Comparison of ENCODE assay signal across 26 cellular contexts in genomic region chr4:41219421-41219950, GRCh38. TPM values are rescaled to one million over a fixed set of nuclear protein-coding genes. Genes with fewer than 3 reads are reported as not detected.
"Had no signal": no experiment of that assay in that cellular context is flagged by ENCODE, and none has a peak within 500 bp of the region (broad histone marks: within the 10 kb centered on the region; RNA-seq: fewer than 3 reads in every experiment).

No MANE protein-coding gene starts in this region.

- H3K27ac ChIP-seq: colonic mucosa, esophagus squamous epithelium, heart right ventricle, neural progenitor cell, parathyroid adenoma, spleen, testis, tibial artery, upper lobe of right lung, vagina had no signal

- H3K9ac ChIP-seq: neural progenitor cell, parathyroid adenoma had no signal

- H3K4me2 ChIP-seq: neural progenitor cell had no signal

- H3K27me3 ChIP-seq: colonic mucosa, neural progenitor cell, testis, tibial artery, upper lobe of right lung, vagina had no signal

- H3K4me1 ChIP-seq: neural progenitor cell, testis had no signal

- H2AFZ ChIP-seq: neural progenitor cell, parathyroid adenoma had no signal

- ATAC-seq: heart right ventricle; mucosa of descending colon; naive thymus-derived CD4-positive, alpha-beta T cell; sciatic nerve; stimulated activated memory B cell treated with anti-CD40 and anti-IgM and Interleukin-4, amounts not matched to agents 10 μg/mL and 1 μg/mL and 100 μg/mL, for 72 hours; stimulated activated naive CD8-positive, alpha-beta T cell treated with anti-CD3 and anti-CD28 coated beads, Interleukin-15, Interleukin-2, amounts not matched to agents 100 U/mL and 50 U/mL, for 24 hours; upper lobe of right lung had no signal

- H3K4me3 ChIP-seq: colonic mucosa, esophagus squamous epithelium, heart right ventricle, lung, mucosa of descending colon, neural progenitor cell, spleen, testis, tibial artery, upper lobe of right lung, vagina had no signal

- H3K9me3 ChIP-seq: colonic mucosa, esophagus squamous epithelium, heart right ventricle, mucosa of descending colon, spleen, testis, tibial artery, upper lobe of right lung, vagina had no signal

- H3K36me3 ChIP-seq: colonic mucosa, esophagus squamous epithelium, heart right ventricle, neural progenitor cell, spleen, tibial artery, upper lobe of right lung, vagina had no signal

- H3K79me2 ChIP-seq: parathyroid adenoma had no signal

- DNase-seq: colonic mucosa; effector memory CD4-positive, alpha-beta T cell; esophagus squamous epithelium; foreskin melanocyte; glutamatergic neuron; heart right ventricle; hippocampal formation; immature natural killer cell; islet precursor cell; kidney glomerular epithelial cell; mesenchymal stem cell; mucosa of descending colon; naive thymus-derived CD4-positive, alpha-beta T cell; spleen; stimulated activated CD4-positive, alpha-beta T cell treated with anti-CD3 and anti-CD28 coated beads, Interleukin-4, amount 100 ng/mL, for 4 hours; stimulated activated naive CD8-positive, alpha-beta T cell treated with anti-CD3 and anti-CD28 coated beads, Interleukin-15, Interleukin-2, amounts not matched to agents 100 U/mL and 50 U/mL, for 24 hours; substantia nigra; testis; tibial artery; upper lobe of right lung had no signal

RNA-seq across cellular contexts. Expression of gene APBB2, which starts 5.1 kb away (rescaled TPM):
- polyA plus RNA-seq: immature natural killer cell; naive thymus-derived CD4-positive, alpha-beta T cell had no signal

RNA-seq across cellular contexts. Expression of gene UCHL1, which starts 37.2 kb away (rescaled TPM):
- polyA plus RNA-seq: immature natural killer cell; naive thymus-derived CD4-positive, alpha-beta T cell had no signal
